ENCODE assay signal across 32 cellular contexts in the genomic region with DNA sequence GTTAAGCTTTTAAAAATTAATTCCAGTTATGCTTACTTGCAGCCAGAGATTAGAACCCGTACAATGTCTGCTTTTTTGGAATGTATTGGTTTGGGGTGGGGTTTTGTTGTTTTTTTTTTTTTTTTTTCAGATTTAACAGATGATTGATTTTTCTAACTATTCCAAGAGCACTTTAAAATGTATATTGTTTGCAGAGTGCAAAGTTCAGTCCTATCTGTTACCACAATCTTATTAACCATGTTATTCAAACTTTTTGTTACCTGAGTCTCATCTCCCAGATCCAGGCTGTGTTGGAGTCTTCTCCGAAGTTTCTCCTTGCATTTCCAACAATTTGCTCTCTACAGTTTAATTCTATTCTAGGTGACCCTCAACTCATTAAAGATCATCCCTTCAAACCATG.
"Had no signal": no experiment of that assay in that cellular context is flagged by ENCODE, and none has a peak within 500 bp of the region (broad histone marks: within the 10 kb centered on the region; RNA-seq: fewer than 3 reads in every experiment).

No MANE protein-coding gene starts in this region.

- H3K36me3 ChIP-seq: esophagus squamous epithelium, neutrophil, uterus had no signal

- H3K27ac ChIP-seq: esophagus squamous epithelium, neutrophil, parathyroid adenoma, uterus, VCaP had no signal

- H3K4me3 ChIP-seq: esophagus squamous epithelium, uterus had no signal

- H3K27me3 ChIP-seq: uterus had no signal

- H3K27me3 Mint-ChIP-seq: naive B cell had no signal

- H3K27ac Mint-ChIP-seq: activated CD4-positive, alpha-beta memory T cell treated with anti-CD3 and anti-CD28 coated beads for 36 hours; activated naive CD4-positive, alpha-beta T cell treated with anti-CD3 and anti-CD28 coated beads for 36 hours; activated naive CD8-positive, alpha-beta T cell treated with anti-CD3 and anti-CD28 coated beads, Interleukin-2, amount 10 ng/mL, durations not matched to agents 7 days and 5 days; activated T-helper 1 cell treated with anti-CD3 and anti-CD28 coated beads, Interleukin-12 subunit alpha, Interleukin-12 subunit beta, Interleukin-2, Interleukin-4 antibody, amounts not matched to agents 30 ng/mL and 10 ng/mL and 1 ng/mL, durations not matched to agents 14 hours and 24 hours and 36 hours; naive B cell; T-helper 1 cell treated with Interleukin-12 subunit alpha and Interleukin-12 subunit beta and Interleukin-4 antibody, amounts not matched to agents 30 μg/mL and 1 μg/mL, for 36 hours had no signal

- FAIRE-seq: astrocyte, frontal cortex, keratinocyte, TTC549 had no signal

- H3K36me3 Mint-ChIP-seq: activated CD4-positive, alpha-beta memory T cell treated with anti-CD3 and anti-CD28 coated beads for 36 hours; activated naive CD8-positive, alpha-beta T cell treated with anti-CD3 and anti-CD28 coated beads, Interleukin-2, amount 10 ng/mL, durations not matched to agents 7 days and 5 days; naive B cell had no signal

- H3K9me3 Mint-ChIP-seq: activated CD4-positive, alpha-beta memory T cell treated with anti-CD3 and anti-CD28 coated beads for 36 hours; activated naive CD4-positive, alpha-beta T cell treated with anti-CD3 and anti-CD28 coated beads for 36 hours; activated naive CD8-positive, alpha-beta T cell treated with anti-CD3 and anti-CD28 coated beads, Interleukin-2, amount 10 ng/mL, durations not matched to agents 7 days and 5 days; naive B cell; nephron progenitor cell; T-helper 1 cell treated with Interleukin-12 subunit alpha and Interleukin-12 subunit beta and Interleukin-4 antibody, amounts not matched to agents 30 μg/mL and 1 μg/mL, for 36 hours had no signal

- H3K4me1 ChIP-seq: parathyroid adenoma, uterus had no signal

- H3K9me3 ChIP-seq: esophagus squamous epithelium, neutrophil, uterus had no signal

- H3K4me3 Mint-ChIP-seq: activated CD4-positive, alpha-beta memory T cell treated with anti-CD3 and anti-CD28 coated beads for 36 hours; activated naive CD4-positive, alpha-beta T cell treated with anti-CD3 and anti-CD28 coated beads for 36 hours; activated naive CD8-positive, alpha-beta T cell treated with anti-CD3 and anti-CD28 coated beads, Interleukin-2, amount 10 ng/mL, durations not matched to agents 7 days and 5 days; activated T-helper 1 cell treated with anti-CD3 and anti-CD28 coated beads, Interleukin-12 subunit alpha, Interleukin-12 subunit beta, Interleukin-2, Interleukin-4 antibody, amounts not matched to agents 30 ng/mL and 10 ng/mL and 1 ng/mL, durations not matched to agents 14 hours and 24 hours and 36 hours; naive B cell; nephron progenitor cell; T-helper 1 cell treated with Interleukin-12 subunit alpha and Interleukin-12 subunit beta and Interleukin-4 antibody, amounts not matched to agents 30 μg/mL and 1 μg/mL, for 36 hours had no signal

- H3K9ac ChIP-seq: parathyroid adenoma had no signal

- DNase-seq: activated CD4-positive, alpha-beta memory T cell treated with anti-CD3 and anti-CD28 coated beads for 36 hours; activated CD4-positive, alpha-beta T cell treated with anti-CD3 and anti-CD28 coated beads for 48 hours; activated CD8-positive, alpha-beta memory T cell treated with anti-CD3 and anti-CD28 coated beads, Interleukin-2, amount 50 U/mL, for 4 hours; activated effector memory CD4-positive, alpha-beta T cell treated with anti-CD3 and anti-CD28 coated beads, Interleukin-2, amount 50 U/mL, for 16 hours; activated naive CD4-positive, alpha-beta T cell treated with anti-CD3 and anti-CD28 coated beads for 36 hours; activated naive CD8-positive, alpha-beta T cell treated with anti-CD3 and anti-CD28 coated beads, Interleukin-2, amount 10 ng/mL, durations not matched to agents 7 days and 5 days; activated T-cell treated with anti-CD3 and anti-CD28 coated beads, Interleukin-2, amount 50 U/mL, for 1 hour; amniotic stem cell; caudate nucleus; esophagus squamous epithelium; glutamatergic neuron; left cardiac atrium; left ventricle myocardium superior; mammary epithelial cell; naive B cell; nephron progenitor cell; right cardiac atrium; stimulated activated CD4-positive, alpha-beta T cell treated with anti-CD3 and anti-CD28 coated beads, Interleukin-2, amount 100 ng/mL, for 48 hours; stimulated activated naive CD4-positive, alpha-beta T cell treated with Interleukin-2 at 50 U/mL for 16 hours; SW 1271; T-helper 9 cell; trophoblast cell; uterus had no signal
